ENCODE assay signal across 19 cellular contexts in the genomic region with DNA sequence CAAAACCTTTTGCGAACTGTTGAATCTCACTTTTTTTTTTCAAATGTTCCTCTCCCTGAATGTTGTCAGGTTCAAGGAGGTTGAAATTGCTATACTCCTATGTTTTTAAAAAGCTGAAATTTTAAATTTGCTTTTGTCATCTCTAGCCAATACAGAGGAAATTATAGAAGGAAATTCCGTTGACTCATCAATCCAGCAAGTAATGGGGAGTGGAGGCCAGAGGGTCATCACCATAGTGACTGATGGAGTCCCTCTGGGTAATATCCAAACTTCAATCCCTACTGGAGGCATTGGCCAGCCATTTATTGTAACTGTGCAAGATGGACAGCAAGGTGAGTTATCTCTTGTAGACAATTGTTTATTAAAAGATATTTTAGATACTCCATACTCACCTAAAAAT. TPM values are rescaled to one million over a fixed set of nuclear protein-coding genes. Genes with fewer than 3 reads are reported as not detected.
A peak's percentile ranks its signal among the peaks of the same experiment; 100 is the strongest.
DNase-seq lines count a peak whose midpoint lies in the region; ATAC-seq, FAIRE-seq and TF ChIP-seq lines count a peak whose summit lies in the region.
"Had no signal": no experiment of that assay in that cellular context is flagged by ENCODE, and none has a peak within 500 bp of the region (broad histone marks: within the 10 kb centered on the region; RNA-seq: fewer than 3 reads in every experiment).

No MANE protein-coding gene starts in this region.

- no peak overlapping the region for H3K4ac ChIP-seq in trophoblast cell (ENCODE audit: low read depth, low read length)

- no peak overlapping the region for H2BK120ac ChIP-seq in trophoblast cell (ENCODE audit: insufficient read depth, low read length, poor library complexity)

- no peak for TF ChIP-seq CTCF in RWPE2 (IDR thresholded peaks at IDR 0.05; ENCODE audit: poor library complexity, severe bottlenecking)
- TF ChIP-seq CTCF in fibroblast of mammary gland (conservative IDR thresholded peaks at IDR 0.05; ENCODE audit: control insufficient read depth, insufficient read depth, low read depth, low read length), result no peak
- TF ChIP-seq CTCF in kidney (IDR thresholded peaks at IDR 0.05; ENCODE audit: borderline replicate concordance, extremely low read depth, insufficient read depth), result no peak

- no peak overlapping the region for H2AFZ ChIP-seq in trophoblast cell (ENCODE audit: insufficient read depth, low read length, poor library complexity)

- no peaks in the 10 kb centered on the region for H3K79me2 ChIP-seq in trophoblast cell (ENCODE audit: control insufficient read depth, insufficient read depth, low read length, poor library complexity)

- H3K9ac ChIP-seq in trophoblast cell (ENCODE audit: low read length) (no peak overlapping the region), kidney (ENCODE audit: low read length in 2 of 2) (no peak overlapping the region)

- H2BK12ac ChIP-seq in trophoblast cell (ENCODE audit: low read length), result no peak overlapping the region

- no CpG with 5 or more reads among the region's 2 CpGs for WGBS in trophoblast cell (ENCODE audit: extremely low coverage, insufficient coverage, insufficient read length)

- H3K27me3 ChIP-seq in RWPE2 (ENCODE audit: insufficient read depth, poor library complexity, severe bottlenecking) (no peaks in the 10 kb centered on the region), trophoblast cell (ENCODE audit: insufficient read depth, low read length) (no peaks in the 10 kb centered on the region)
- H3K27me3 ChIP-seq: esophagus muscularis mucosa, right atrium auricular region had no signal

- H3K4me2 ChIP-seq in trophoblast cell (ENCODE audit: low read length), result no peak overlapping the region

- H4K8ac ChIP-seq in trophoblast cell (ENCODE audit: low read depth, low read length), result no peak overlapping the region

- intact Hi-C loops in sciatic nerve (cut with DNase I), result no loop called here
- intact Hi-C loops in kidney (cut with DNase I), result loop anchor here (10.0 kb wide), 1 partner anchor 48 kb away; a partner anchor contains a TSS

- H3K36me3 ChIP-seq in RWPE2 (ENCODE audit: low read depth) (no peaks in the 10 kb centered on the region), trophoblast cell (ENCODE audit: control insufficient read depth in 1 of 2, insufficient read depth in 2 of 2, low read length in 2 of 2) (no peaks in the 10 kb centered on the region), kidney (ENCODE audit: control insufficient read depth in 1 of 2, insufficient read depth in 2 of 2, low read length in 2 of 2) (peaks cover 3 to 6% of the 10 kb centered on the region in 2 donors)

- H3K4me3 ChIP-seq in RWPE2 (ENCODE audit: severe bottlenecking) (no peak overlapping the region), fibroblast of mammary gland (ENCODE audit: control insufficient read depth, low read depth, low read length) (no peak overlapping the region), trophoblast cell (ENCODE audit: low read depth, low read length) (no peak overlapping the region), kidney (ENCODE audit: low read length in 2 of 2) (no peak overlapping the region)
- H3K4me3 ChIP-seq: esophagus muscularis mucosa, lower lobe of right lung, right atrium auricular region had no signal

- no peaks in the 10 kb centered on the region for H3K79me1 ChIP-seq in trophoblast cell (ENCODE audit: low read length)

- FAIRE-seq in kidney (lab: Jason Lieb, UNC), result no peak
- FAIRE-seq: A204.1, colon had no signal

- DNase-seq in NCI-H748 (lab: John Stamatoyannopoulos, UW; ENCODE audit: unreplicated experiment) (peak; percentile 27), NCI-H748 treated with DMSO at 0.1 percent for 48 hours (lab: John Stamatoyannopoulos, UW) (no peak), RWPE2 (ENCODE audit: low spot score) (no peak), fibroblast of mammary gland (ENCODE audit: low read depth) (peak; percentile 69), sciatic nerve (ENCODE audit: low spot score) (no peak), trophoblast cell (no peak), kidney (no peak)
- no peak for DNase-seq in activated CD4-positive, alpha-beta T cell treated with anti-CD3 and anti-CD28 coated beads, Interleukin-2, amount 10 ng/mL, durations not matched to agents 7 days and 5 days
- DNase-seq: KG1; lower lobe of right lung; NCI-H187 treated with DMSO at 0.1 percent for 48 hours; NCI-H774; stimulated activated CD4-positive, alpha-beta T cell treated with anti-CD3 and anti-CD28 coated beads, Interleukin-2, amount 100 ng/mL, for 24 hours; T-helper 17 cell had no signal

- no peak overlapping the region for H3K4me3 Mint-ChIP-seq in activated CD4-positive, alpha-beta T cell treated with anti-CD3 and anti-CD28 coated beads, Interleukin-2, amount 10 ng/mL, durations not matched to agents 7 days and 5 days
- H3K4me3 Mint-ChIP-seq: natural killer cell treated with Interleukin-12 subunit alpha and Interleukin-12 subunit beta and Interleukin-15 and Interleukin-18, amount 100 ng/mL, for 72 hours; T-helper 17 cell had no signal

- H3K4me1 ChIP-seq in RWPE2 (ENCODE audit: insufficient read depth, poor library complexity, severe bottlenecking) (peaks cover 14% of the 10 kb centered on the region), trophoblast cell (ENCODE audit: control insufficient read depth in 1 of 2, insufficient read depth in 2 of 2, low read length in 2 of 2) (no peaks in the 10 kb centered on the region), kidney (ENCODE audit: control insufficient read depth in 1 of 2, insufficient read depth in 1 of 2, low read depth in 1 of 2, low read length in 2 of 2) (no peaks in the 10 kb centered on the region)
- H3K4me1 ChIP-seq: esophagus muscularis mucosa, lower lobe of right lung, right atrium auricular region had no signal

- ATAC-seq in RWPE2 (ENCODE audit: low read depth) (peak; percentile 74; the same call in 2 of the 3 replicates), sciatic nerve (peak; percentile 65)
- ATAC-seq: lower lobe of right lung; natural killer cell treated with Interleukin-12 subunit alpha and Interleukin-12 subunit beta and Interleukin-15 and Interleukin-18, amount 100 ng/mL, for 72 hours; T-helper 17 cell had no signal

- H3K9me3 ChIP-seq in RWPE2 (ENCODE audit: severe bottlenecking), result no peaks in the 10 kb centered on the region
- H3K9me3 ChIP-seq in trophoblast cell (ENCODE audit: insufficient read depth, low read depth, low read length), result no peaks in the 10 kb centered on the region
- no peaks in the 10 kb centered on the region for H3K9me3 ChIP-seq in kidney (ENCODE audit: control insufficient read depth in 1 of 2, low read length in 2 of 2)
- H3K9me3 ChIP-seq: esophagus muscularis mucosa, lower lobe of right lung, right atrium auricular region had no signal

- H3K4me1 Mint-ChIP-seq in activated CD4-positive, alpha-beta T cell treated with anti-CD3 and anti-CD28 coated beads, Interleukin-2, amount 10 ng/mL, durations not matched to agents 7 days and 5 days, result no peaks in the 10 kb centered on the region

- no peaks in the 10 kb centered on the region for H3K9me3 Mint-ChIP-seq in activated CD4-positive, alpha-beta T cell treated with anti-CD3 and anti-CD28 coated beads, Interleukin-2, amount 10 ng/mL, durations not matched to agents 7 days and 5 days
- H3K9me3 Mint-ChIP-seq: natural killer cell treated with Interleukin-12 subunit alpha and Interleukin-12 subunit beta and Interleukin-15 and Interleukin-18, amount 100 ng/mL, for 72 hours had no signal

- no peak overlapping the region for H3K18ac ChIP-seq in trophoblast cell (ENCODE audit: low read length)

- H3K14ac ChIP-seq in trophoblast cell (ENCODE audit: low read length), result no peak overlapping the region

- H4K12ac ChIP-seq in trophoblast cell (ENCODE audit: low read depth, low read length), result no peak overlapping the region

- no peak overlapping the region for H2BK5ac ChIP-seq in trophoblast cell (ENCODE audit: low read depth, low read length, poor library complexity)

- no peak overlapping the region for H3K23ac ChIP-seq in trophoblast cell (ENCODE audit: low read length)

- no peak overlapping the region for H4K91ac ChIP-seq in trophoblast cell (ENCODE audit: low read depth, low read length)

- POLR2A ChIA-PET in activated CD4-positive, alpha-beta T cell treated with anti-CD3 and anti-CD28 coated beads, Interleukin-2, amount 10 ng/mL, durations not matched to agents 7 days and 5 days (lab: Charles Lee), result no interaction called here

- H3K27me3 Mint-ChIP-seq in activated CD4-positive, alpha-beta T cell treated with anti-CD3 and anti-CD28 coated beads, Interleukin-2, amount 10 ng/mL, durations not matched to agents 7 days and 5 days, result no peaks in the 10 kb centered on the region
- H3K27me3 Mint-ChIP-seq: natural killer cell treated with Interleukin-12 subunit alpha and Interleukin-12 subunit beta and Interleukin-15 and Interleukin-18, amount 100 ng/mL, for 72 hours; T-helper 17 cell had no signal

- H3K27ac ChIP-seq in RWPE2 (ENCODE audit: poor library complexity, severe bottlenecking), result peak overlapping the region; percentile 39
- no peak overlapping the region for H3K27ac ChIP-seq in trophoblast cell (ENCODE audit: low read depth, low read length)
- H3K27ac ChIP-seq in kidney (ENCODE audit: low read depth in 2 of 2, low read length in 2 of 2), result no peak overlapping the region
- H3K27ac ChIP-seq: esophagus muscularis mucosa, lower lobe of right lung, right atrium auricular region had no signal

- CTCF ChIA-PET in activated CD4-positive, alpha-beta T cell treated with anti-CD3 and anti-CD28 coated beads, Interleukin-2, amount 10 ng/mL, durations not matched to agents 7 days and 5 days (lab: Charles Lee), result interaction anchor here (0.8 kb wide), 1 partner anchor 107 kb away, joined by 3 read pairs; no protein-coding TSS in a partner anchor

- H2AK5ac ChIP-seq in trophoblast cell (ENCODE audit: low read length), result no peak overlapping the region

- H3K27ac Mint-ChIP-seq in activated CD4-positive, alpha-beta T cell treated with anti-CD3 and anti-CD28 coated beads, Interleukin-2, amount 10 ng/mL, durations not matched to agents 7 days and 5 days, result no peak overlapping the region
- H3K27ac Mint-ChIP-seq: natural killer cell treated with Interleukin-12 subunit alpha and Interleukin-12 subunit beta and Interleukin-15 and Interleukin-18, amount 100 ng/mL, for 72 hours; T-helper 17 cell had no signal

- H3K36me3 Mint-ChIP-seq in activated CD4-positive, alpha-beta T cell treated with anti-CD3 and anti-CD28 coated beads, Interleukin-2, amount 10 ng/mL, durations not matched to agents 7 days and 5 days (ENCODE audit: low read depth), result peaks cover 9% of the 10 kb centered on the region
- H3K36me3 Mint-ChIP-seq: natural killer cell treated with Interleukin-12 subunit alpha and Interleukin-12 subunit beta and Interleukin-15 and Interleukin-18, amount 100 ng/mL, for 72 hours had no signal

RNA-seq across cellular contexts. Expression of a gene that starts 36.3 kb away (rescaled TPM):
- total RNA-seq in sciatic nerve (31.7 TPM), kidney (20.5 TPM)
- 2.3 and 2.5 TPM in 2 replicates for polyA plus RNA-seq in trophoblast cell (2013)
- total RNA-seq in activated CD4-positive, alpha-beta T cell treated with anti-CD3 and anti-CD28 coated beads, Interleukin-2, amount 10 ng/mL, durations not matched to agents 7 days and 5 days, result 10 to 100 TPM; 28.1 to 30.9 TPM
- polyA plus RNA-seq in kidney (ENCODE audit: insufficient read depth, low read depth, low replicate concordance), result 4.7 TPM

RNA-seq across cellular contexts. Expression of a gene that starts 39.5 kb away (rescaled TPM):
- total RNA-seq in sciatic nerve (33.5 TPM), kidney (7.6 TPM)
- polyA plus RNA-seq in trophoblast cell (2013), result 3.0 and 3.1 TPM in 2 replicates
- total RNA-seq in activated CD4-positive, alpha-beta T cell treated with anti-CD3 and anti-CD28 coated beads, Interleukin-2, amount 10 ng/mL, durations not matched to agents 7 days and 5 days, result 1 to 10 TPM; 3.8 TPM
- polyA plus RNA-seq in kidney (ENCODE audit: insufficient read depth, low read depth, low replicate concordance), result 17.4 TPM

RNA-seq across cellular contexts. Expression of a gene that starts 46.7 kb away (rescaled TPM):
- total RNA-seq in sciatic nerve (2.5 TPM), kidney (1.4 TPM)
- 75.7 and 77.7 TPM in 2 replicates for polyA plus RNA-seq in trophoblast cell (2013)
- total RNA-seq in activated CD4-positive, alpha-beta T cell treated with anti-CD3 and anti-CD28 coated beads, Interleukin-2, amount 10 ng/mL, durations not matched to agents 7 days and 5 days, result 1 to 10 TPM; 3.6 to 4.7 TPM
- 2.3 TPM for polyA plus RNA-seq in kidney (ENCODE audit: insufficient read depth, low read depth, low replicate concordance)

RNA-seq across cellular contexts. Expression of a gene that starts 47.5 kb away (rescaled TPM):
- total RNA-seq in sciatic nerve, result 106 TPM
- 123 and 125 TPM in 2 replicates for polyA plus RNA-seq in trophoblast cell (2013)
- total RNA-seq in activated CD4-positive, alpha-beta T cell treated with anti-CD3 and anti-CD28 coated beads, Interleukin-2, amount 10 ng/mL, durations not matched to agents 7 days and 5 days, result 100 to 1,000 TPM; 350 to 360 TPM
- 107 TPM for total RNA-seq in kidney
- polyA plus RNA-seq in kidney (ENCODE audit: insufficient read depth, low read depth, low replicate concordance), result 36.6 TPM

RNA-seq across cellular contexts. Expression of a gene that starts 49.6 kb away (rescaled TPM):
- total RNA-seq in sciatic nerve, result 3.9 TPM
- not detected in 2 replicates for polyA plus RNA-seq in trophoblast cell (2013)
- 10 to 100 TPM; 33.7 to 38.4 TPM for total RNA-seq in activated CD4-positive, alpha-beta T cell treated with anti-CD3 and anti-CD28 coated beads, Interleukin-2, amount 10 ng/mL, durations not matched to agents 7 days and 5 days
- 6.3 TPM for total RNA-seq in kidney
- polyA plus RNA-seq in kidney (ENCODE audit: insufficient read depth, low read depth, low replicate concordance), result 1.8 TPM

Comparison
In these comparisons a context has a peak if more than half of its experiments do, and no peak if none do; other contexts are left out.
1. DNase-seq: peak in NCI-H748 (single experiment) and fibroblast of mammary gland (single experiment); none in NCI-H748 treated with DMSO at 0.1 percent for 48 hours (single experiment), RWPE2 (single experiment), sciatic nerve (single experiment), trophoblast cell (0 of 2), activated CD4-positive, alpha-beta T cell treated with anti-CD3 and anti-CD28 coated beads, Interleukin-2, amount 10 ng/mL, durations not matched to agents 7 days and 5 days (single experiment) and kidney (single experiment).